1 cellular context compared by ENCODE assay signal in the genomic region with DNA sequence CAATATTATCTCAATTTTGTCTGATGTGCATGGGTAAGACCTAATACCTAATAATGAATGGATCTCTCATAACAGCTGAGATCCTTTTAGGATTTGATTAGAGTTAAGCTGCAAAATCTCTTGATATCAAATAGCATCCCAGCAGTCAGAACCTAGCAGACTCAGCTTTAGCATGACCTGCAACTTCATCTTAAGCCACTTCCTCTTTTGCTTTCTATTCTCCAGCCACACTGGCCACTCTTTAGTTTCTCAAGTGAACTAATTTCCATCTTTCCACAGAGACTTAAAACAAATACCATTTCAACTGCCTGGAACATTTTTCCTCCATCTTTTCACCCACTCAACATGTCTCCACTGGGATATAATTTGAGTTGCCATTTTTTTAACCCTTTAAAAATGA.
TF ChIP-seq lines count a peak whose summit lies in the region.

No MANE protein-coding gene starts in this region.

TF ChIP-seq in GM12878, 131 proteins besides CTCF, POLR2A, EP300 and RAD21 (continued from another document):
- TF ChIP-seq, protein P1, sequence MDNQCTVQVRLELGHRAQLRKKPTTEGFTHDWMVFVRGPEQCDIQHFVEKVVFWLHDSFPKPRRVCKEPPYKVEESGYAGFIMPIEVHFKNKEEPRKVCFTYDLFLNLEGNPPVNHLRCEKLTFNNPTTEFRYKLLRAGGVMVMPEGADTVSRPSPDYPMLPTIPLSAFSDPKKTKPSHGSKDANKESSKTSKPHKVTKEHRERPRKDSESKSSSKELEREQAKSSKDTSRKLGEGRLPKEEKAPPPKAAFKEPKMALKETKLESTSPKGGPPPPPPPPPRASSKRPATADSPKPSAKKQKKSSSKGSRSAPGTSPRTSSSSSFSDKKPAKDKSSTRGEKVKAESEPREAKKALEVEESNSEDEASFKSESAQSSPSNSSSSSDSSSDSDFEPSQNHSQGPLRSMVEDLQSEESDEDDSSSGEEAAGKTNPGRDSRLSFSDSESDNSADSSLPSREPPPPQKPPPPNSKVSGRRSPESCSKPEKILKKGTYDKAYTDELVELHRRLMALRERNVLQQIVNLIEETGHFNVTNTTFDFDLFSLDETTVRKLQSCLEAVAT (IDR thresholded peaks at IDR 0.05): no peak
- TF ChIP-seq IKZF2 (IDR thresholded peaks at IDR 0.05) (peak in 1 of 2 experiments; percentile 17; a peak in 1 of 4 replicates), SPI1 (IDR thresholded peaks at IDR 0.05; ENCODE audit: borderline replicate concordance, insufficient read depth, low read depth, low read length) (peak; percentile 97), HDGF (IDR thresholded peaks at IDR 0.05) (no peak)
- TF ChIP-seq, protein P2, sequence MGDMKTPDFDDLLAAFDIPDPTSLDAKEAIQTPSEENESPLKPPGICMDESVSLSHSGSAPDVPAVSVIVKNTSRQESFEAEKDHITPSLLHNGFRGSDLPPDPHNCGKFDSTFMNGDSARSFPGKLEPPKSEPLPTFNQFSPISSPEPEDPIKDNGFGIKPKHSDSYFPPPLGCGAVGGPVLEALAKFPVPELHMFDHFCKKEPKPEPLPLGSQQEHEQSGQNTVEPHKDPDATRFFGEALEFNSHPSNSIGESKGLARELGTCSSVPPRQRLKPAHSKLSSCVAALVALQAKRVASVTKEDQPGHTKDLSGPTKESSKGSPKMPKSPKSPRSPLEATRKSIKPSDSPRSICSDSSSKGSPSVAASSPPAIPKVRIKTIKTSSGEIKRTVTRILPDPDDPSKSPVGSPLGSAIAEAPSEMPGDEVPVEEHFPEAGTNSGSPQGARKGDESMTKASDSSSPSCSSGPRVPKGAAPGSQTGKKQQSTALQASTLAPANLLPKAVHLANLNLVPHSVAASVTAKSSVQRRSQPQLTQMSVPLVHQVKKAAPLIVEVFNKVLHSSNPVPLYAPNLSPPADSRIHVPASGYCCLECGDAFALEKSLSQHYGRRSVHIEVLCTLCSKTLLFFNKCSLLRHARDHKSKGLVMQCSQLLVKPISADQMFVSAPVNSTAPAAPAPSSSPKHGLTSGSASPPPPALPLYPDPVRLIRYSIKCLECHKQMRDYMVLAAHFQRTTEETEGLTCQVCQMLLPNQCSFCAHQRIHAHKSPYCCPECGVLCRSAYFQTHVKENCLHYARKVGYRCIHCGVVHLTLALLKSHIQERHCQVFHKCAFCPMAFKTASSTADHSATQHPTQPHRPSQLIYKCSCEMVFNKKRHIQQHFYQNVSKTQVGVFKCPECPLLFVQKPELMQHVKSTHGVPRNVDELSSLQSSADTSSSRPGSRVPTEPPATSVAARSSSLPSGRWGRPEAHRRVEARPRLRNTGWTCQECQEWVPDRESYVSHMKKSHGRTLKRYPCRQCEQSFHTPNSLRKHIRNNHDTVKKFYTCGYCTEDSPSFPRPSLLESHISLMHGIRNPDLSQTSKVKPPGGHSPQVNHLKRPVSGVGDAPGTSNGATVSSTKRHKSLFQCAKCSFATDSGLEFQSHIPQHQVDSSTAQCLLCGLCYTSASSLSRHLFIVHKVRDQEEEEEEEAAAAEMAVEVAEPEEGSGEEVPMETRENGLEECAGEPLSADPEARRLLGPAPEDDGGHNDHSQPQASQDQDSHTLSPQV (IDR thresholded peaks at IDR 0.05): no peak
